In genomic region chr15:35437157-35437556, GRCh38 we compare ENCODE assay signal across 19 cellular contexts.
DNase-seq lines count a peak whose midpoint lies in the region; ATAC-seq and TF ChIP-seq lines count a peak whose summit lies in the region.
"Had no signal": no experiment of that assay in that cellular context is flagged by ENCODE, and none has a peak within 500 bp of the region (broad histone marks: within the 10 kb centered on the region; RNA-seq: fewer than 3 reads in every experiment).

No MANE protein-coding gene starts in this region.

- DNase-seq in DMS53 (lab: John Stamatoyannopoulos, UW) = peak; percentile 13
- DNase-seq in DMS53 treated with DMSO at 0.1 percent for 48 hours (lab: John Stamatoyannopoulos, UW; ENCODE audit: unreplicated experiment) = no peak
- peak; percentile 36 for DNase-seq in RPMI7951 (ENCODE audit: low read depth)
- peak; percentile 28 for DNase-seq in fibroblast of mammary gland (ENCODE audit: low read depth)
- DNase-seq in retinal pigment epithelial cell (ENCODE audit: low read depth) = no peak
- DNase-seq in NCI-H446 (lab: John Stamatoyannopoulos, UW) = no peak
- no peak for DNase-seq in aorta
- DNase-seq: 8988T; activated CD4-positive, alpha-beta T cell treated with anti-CD3 and anti-CD28 coated beads for 1 hour; activated T-cell treated with anti-CD3 and anti-CD28 coated beads, Interleukin-2, amount 50 U/mL, for 24 hours; Calu3; foreskin melanocyte; NCI-H1417 treated with DMSO at 0.1 percent for 48 hours; NCI-H226; pancreas; PC-9; spleen; T-cell had no signal

- no peak overlapping the region for H3K27ac ChIP-seq in aorta (ENCODE audit: low read depth in 1 of 2, low read length in 2 of 2)
- H3K27ac ChIP-seq: pancreas, PC-9, spleen had no signal

- H3K27me3 ChIP-seq in aorta (ENCODE audit: control insufficient read depth in 1 of 2, insufficient read depth in 2 of 2, low read length in 1 of 2) = no peaks in the 10 kb centered on the region
- H3K27me3 ChIP-seq: pancreas, spleen had no signal

- ATAC-seq in aorta (ENCODE audit: low FRiP score) (no peak), HG02884 (IDR thresholded peaks at IDR 0.05; ENCODE audit: unreplicated experiment) (no peak)
- ATAC-seq: pancreas, T-cell had no signal

- H3K4me1 ChIP-seq in aorta (ENCODE audit: control insufficient read depth in 1 of 2, insufficient read depth in 2 of 2, low read length in 2 of 2) = no peaks in the 10 kb centered on the region
- H3K4me1 ChIP-seq: pancreas, spleen had no signal

- H3K36me3 ChIP-seq in aorta (ENCODE audit: control insufficient read depth in 1 of 2, insufficient read depth in 2 of 2, low read length in 1 of 2) = no peaks in the 10 kb centered on the region
- H3K36me3 ChIP-seq: pancreas had no signal

- no peaks in the 10 kb centered on the region for H3K9me3 ChIP-seq in aorta (ENCODE audit: control insufficient read depth, low read length)
- H3K9me3 ChIP-seq: pancreas had no signal

- 89 to 96% methylated on average over 5 of the region's 5 CpGs for whole genome bisulfite sequencing in aorta, 2 donors

- intact Hi-C loops in aorta (cut with DNase I) = no loop called here

- TF ChIP-seq CTCF in fibroblast of mammary gland (conservative IDR thresholded peaks at IDR 0.05; ENCODE audit: control insufficient read depth, insufficient read depth, low read depth, low read length) (peak; percentile 8), retinal pigment epithelial cell (conservative IDR thresholded peaks at IDR 0.05; ENCODE audit: low read depth, low read length) (peak; percentile 29)

- H3K4me3 ChIP-seq in fibroblast of mammary gland (ENCODE audit: control insufficient read depth, low read depth, low read length) (no peak overlapping the region), retinal pigment epithelial cell (ENCODE audit: low read length) (no peak overlapping the region), aorta (ENCODE audit: low read length in 2 of 2) (no peak overlapping the region)
- H3K4me3 ChIP-seq: pancreas, PC-9, spleen had no signal

Comparison
In these comparisons a context has a peak if more than half of its experiments do, and no peak if none do; other contexts are left out.
1. DNase-seq: peak in DMS53 (single experiment), RPMI7951 (single experiment) and fibroblast of mammary gland (single experiment); none in DMS53 treated with DMSO at 0.1 percent for 48 hours (single experiment), retinal pigment epithelial cell (single experiment), NCI-H446 (0 of 2) and aorta (0 of 2).